Comparison of ENCODE assay signal across 8 cellular contexts in the genomic region with DNA sequence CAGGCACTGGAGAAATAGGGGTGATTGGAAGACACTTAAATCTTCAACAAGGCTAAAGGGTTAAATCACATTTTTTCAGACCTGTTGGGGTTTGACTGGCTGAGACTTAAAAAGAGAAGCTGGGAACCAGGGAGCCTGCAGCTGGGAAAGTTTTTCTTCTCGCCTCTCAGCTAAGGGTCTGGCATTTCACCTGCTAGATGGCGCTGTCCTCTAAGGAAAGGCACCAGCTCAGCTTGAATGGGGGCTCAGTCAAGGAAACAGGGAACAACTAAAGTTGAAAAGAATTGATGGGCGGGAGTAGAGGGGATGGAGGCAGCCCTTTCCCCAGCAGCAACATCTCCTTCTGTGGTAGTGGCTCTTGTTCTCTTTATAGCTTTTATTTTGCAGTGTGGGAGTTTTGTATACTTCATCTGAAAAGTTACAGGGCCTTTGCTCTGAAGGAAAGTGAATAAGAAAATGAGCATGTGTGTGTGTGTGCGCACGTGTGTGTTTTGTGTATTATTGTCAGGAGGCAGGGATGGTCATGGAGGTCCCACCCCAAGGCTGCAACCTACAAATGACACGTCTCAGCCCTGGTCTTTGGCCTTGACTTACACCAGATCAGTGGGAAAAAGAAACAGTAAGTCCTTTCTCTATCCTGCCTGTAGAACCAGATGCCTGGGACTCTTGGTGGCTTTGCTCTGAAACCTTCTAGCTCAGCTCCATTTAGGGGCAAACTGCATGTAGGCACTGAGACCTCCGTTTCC.
DNase-seq lines count a peak whose midpoint lies in the region; ATAC-seq and TF ChIP-seq lines count a peak whose summit lies in the region.

No MANE protein-coding gene starts in this region.

- no peaks in the 10 kb centered on the region for H3K36me3 Mint-ChIP-seq in activated T-helper 17 cell treated with anti-CD3 and anti-CD28 coated beads, Interleukin-2, amount 50 U/mL, for 72 hours (ENCODE audit: low read depth)

- H3K79me2 ChIP-seq in PC-3 (ENCODE audit: low read length), result no peaks in the 10 kb centered on the region

- no peak for TF ChIP-seq POLR2A in gastroesophageal sphincter (IDR thresholded peaks at IDR 0.05)

- CTCF ChIA-PET in GM10248 (lab: Yijun Ruan, JAX), result interaction anchor here (0.6 to 8.2 kb wide), 58 partner anchors 9 to 961 kb away, joined by 3 to 125 read pairs (median 4); no protein-coding TSS in a partner anchor
- CTCF ChIA-PET in PC-3 (lab: Charles Lee), result interaction anchor here (0.5 to 1.2 kb wide), 7 partner anchors 18 to 958 kb away, joined by 3 to 11 read pairs (median 3); no protein-coding TSS in a partner anchor

- no peak for TF ChIP-seq EP300 in gastroesophageal sphincter (IDR thresholded peaks at IDR 0.05)

- DNase-seq in GM10248 (ENCODE audit: extremely low spot score), result peak; percentile 75
- DNase-seq in HK-2 (ENCODE audit: unreplicated experiment), result peak; percentile 32
- peak; percentile 90 for DNase-seq in PC-3
- peak; percentile 76 for DNase-seq in omental fat pad (ENCODE audit: low spot score)
- no peak for DNase-seq in upper lobe of right lung

- no peaks in the 10 kb centered on the region for H3K4me1 Mint-ChIP-seq in activated T-helper 17 cell treated with anti-CD3 and anti-CD28 coated beads, Interleukin-2, amount 50 U/mL, for 72 hours

- H3K27me3 ChIP-seq in PC-3 (ENCODE audit: low read length) (peaks cover 49% of the 10 kb centered on the region), gastroesophageal sphincter (no peaks in the 10 kb centered on the region), upper lobe of right lung (peaks cover 5% of the 10 kb centered on the region)

- H3K4me1 ChIP-seq in PC-3 (ENCODE audit: insufficient read depth, low read length) (peaks cover 15% of the 10 kb centered on the region), gastroesophageal sphincter (peaks cover 0 to 18% (median 9%) of the 10 kb centered on the region in 3 donors), upper lobe of right lung (peaks cover 4% of the 10 kb centered on the region)

- no peaks in the 10 kb centered on the region for H3K9me3 Mint-ChIP-seq in activated T-helper 17 cell treated with anti-CD3 and anti-CD28 coated beads, Interleukin-2, amount 50 U/mL, for 72 hours

- H3K27ac Mint-ChIP-seq in activated T-helper 17 cell treated with anti-CD3 and anti-CD28 coated beads, Interleukin-2, amount 50 U/mL, for 72 hours, result no peak overlapping the region

- no peaks in the 10 kb centered on the region for H3F3A ChIP-seq in PC-3 (ENCODE audit: low read length, unreplicated experiment)

- no peak overlapping the region for H3K27ac ChIP-seq in PC-3 (ENCODE audit: low read length)
- peak overlapping the region in 3 of 4 donors; percentile 20 to 48 (median 31) for H3K27ac ChIP-seq in gastroesophageal sphincter
- H3K27ac ChIP-seq in upper lobe of right lung, result no peak overlapping the region

- TF ChIP-seq CTCF in GM10248 (IDR thresholded peaks at IDR 0.05; ENCODE audit: control extremely low read depth, extremely low read depth, low read depth, missing control alignments) (peak; percentile 89), PC-3 (conservative IDR thresholded peaks at IDR 0.05; ENCODE audit: low read depth, low read length) (peak; percentile 99), gastroesophageal sphincter (IDR thresholded peaks at IDR 0.05) (peak; percentile 56 to 77 (median 77)), omental fat pad (IDR thresholded peaks at IDR 0.05) (no peak), upper lobe of right lung (IDR thresholded peaks at IDR 0.05) (peak; percentile 75)

- peak overlapping the region; percentile 54; the same call in 1 of the 2 replicates for H3K4me2 ChIP-seq in PC-3 (ENCODE audit: low read length)

- BruUV-seq in PC-3 (replicated peaks; lab: Mats Ljungman, UMichigan), result no TSS peak

- H3K9me3 ChIP-seq in PC-3 (ENCODE audit: low read length), result no peaks in the 10 kb centered on the region
- H3K9me3 ChIP-seq in gastroesophageal sphincter, result no peaks in the 10 kb centered on the region
- no peaks in the 10 kb centered on the region for H3K9me3 ChIP-seq in upper lobe of right lung

- no peak overlapping the region for H3K9ac ChIP-seq in PC-3 (ENCODE audit: low read length)

- no peak overlapping the region for H2AFZ ChIP-seq in PC-3 (ENCODE audit: low read length)

- no peaks in the 10 kb centered on the region for H3K9me2 ChIP-seq in PC-3 (replicated peaks; ENCODE audit: low read length)

- H3K4me3 ChIP-seq in PC-3 (ENCODE audit: low read length) (no peak overlapping the region), gastroesophageal sphincter (no peak overlapping the region), upper lobe of right lung (no peak overlapping the region)

- H3K27me3 Mint-ChIP-seq in activated T-helper 17 cell treated with anti-CD3 and anti-CD28 coated beads, Interleukin-2, amount 50 U/mL, for 72 hours, result peaks cover 9% of the 10 kb centered on the region

- POLR2A ChIA-PET in GM10248 (lab: Yijun Ruan, JAX) (interaction anchor here (0.5 kb wide), 1 partner anchor 205 kb away, joined by 4 read pairs; no protein-coding TSS in a partner anchor), PC-3 (lab: Charles Lee; ENCODE audit: unreplicated experiment) (interaction anchor here (0.7 kb wide), 1 partner anchor 281 kb away, joined by 8 read pairs; no protein-coding TSS in a partner anchor)

- 39 to 46% methylated on average over 3 to 4 of the region's 7 CpGs for WGBS in gastroesophageal sphincter (ENCODE audit: low coverage in 1 of 2), 2 donors

- peak; percentile 71 for ATAC-seq in PC-3
- peak; percentile 31 for ATAC-seq in activated T-helper 17 cell treated with anti-CD3 and anti-CD28 coated beads, Interleukin-2, amount 50 U/mL, for 72 hours (replicated peaks)
- ATAC-seq in gastroesophageal sphincter, result peak; percentile 74
- ATAC-seq in omental fat pad (ENCODE audit: low FRiP score), result peak; percentile 70
- peak; percentile 85 for ATAC-seq in upper lobe of right lung
- ATAC-seq in HG02763 (IDR thresholded peaks at IDR 0.05; ENCODE audit: unreplicated experiment), result no peak

- intact Hi-C loops in PC-3 (cut with micrococcal nuclease), result loop anchor here (1.0 to 10.0 kb wide), 5 partner anchors 160 to 958 kb away; no protein-coding TSS in a partner anchor
- intact Hi-C loops in upper lobe of right lung (cut with DNase I), result loop anchor here (10.0 kb wide), 2 partner anchors 510 to 930 kb away; no protein-coding TSS in a partner anchor

- H3K4me3 Mint-ChIP-seq in activated T-helper 17 cell treated with anti-CD3 and anti-CD28 coated beads, Interleukin-2, amount 50 U/mL, for 72 hours, result no peak overlapping the region

- no peaks in the 10 kb centered on the region for H3K36me3 ChIP-seq in PC-3 (ENCODE audit: low read depth, low read length)
- H3K36me3 ChIP-seq in gastroesophageal sphincter, result no peaks in the 10 kb centered on the region
- no peaks in the 10 kb centered on the region for H3K36me3 ChIP-seq in upper lobe of right lung

- H4K20me1 ChIP-seq in PC-3 (ENCODE audit: low read length), result no peaks in the 10 kb centered on the region

Comparison
In these comparisons a context has a peak if more than half of its experiments do, and no peak if none do; other contexts are left out.
1. CTCF ChIP-seq: peak in GM10248 (single experiment), PC-3 (single experiment), gastroesophageal sphincter (4 of 4) and upper lobe of right lung (single experiment); none in omental fat pad (0 of 3).
2. H3K27ac ChIP-seq: peak in gastroesophageal sphincter (3 of 4); none in PC-3 (single experiment) and upper lobe of right lung (single experiment).